Comparison of ENCODE assay signal across 30 cellular contexts in genomic region chr12:131983554-131983953, GRCh38.
"Had no signal": no experiment of that assay in that cellular context is flagged by ENCODE, and none has a peak within 500 bp of the region (broad histone marks: within the 10 kb centered on the region; RNA-seq: fewer than 3 reads in every experiment).

No MANE protein-coding gene starts in this region.

- ATAC-seq: left colon; natural killer cell; right cardiac atrium; sciatic nerve; stimulated activated naive B cell treated with anti-CD40 and anti-IgM and Interleukin-4, amounts not matched to agents 10 μg/mL and 1 μg/mL and 100 μg/mL, for 72 hours; stimulated activated naive CD8-positive, alpha-beta T cell treated with anti-CD3 and anti-CD28 coated beads, Interleukin-15, Interleukin-2, amounts not matched to agents 100 U/mL and 50 U/mL, for 24 hours had no signal

- H3K27me3 ChIP-seq: neural progenitor cell, pancreas, stomach, testis, tibial nerve, uterus had no signal

- H3K9me3 ChIP-seq: left ventricle myocardium inferior, pancreas, prostate gland, stomach, testis, tibial nerve, uterus had no signal

- H3K27ac Mint-ChIP-seq: mesothelial cell of epicardium; nephron progenitor cell; neural progenitor cell; stimulated activated naive B cell treated with anti-CD40 and anti-IgM and Interleukin-4, amounts not matched to agents 10 μg/mL and 1 μg/mL and 100 μg/mL, for 72 hours; type B pancreatic cell had no signal

- H3K36me3 ChIP-seq: uterus had no signal

- H3K27me3 Mint-ChIP-seq: naive B cell; stimulated activated naive B cell treated with anti-CD40 and anti-IgM and Interleukin-4, amounts not matched to agents 10 μg/mL and 1 μg/mL and 100 μg/mL, for 72 hours; type B pancreatic cell had no signal

- H3K9me3 Mint-ChIP-seq: immature natural killer cell; mesothelial cell of epicardium; naive B cell; natural killer cell; nephron progenitor cell; neural progenitor cell; stimulated activated naive B cell treated with anti-CD40 and anti-IgM and Interleukin-4, amounts not matched to agents 10 μg/mL and 1 μg/mL and 100 μg/mL, for 72 hours; type B pancreatic cell had no signal

- H3K9ac ChIP-seq: neural progenitor cell had no signal

- H3K4me3 ChIP-seq: left ventricle myocardium inferior, lung, neural progenitor cell, pancreas, prostate gland, skin epidermis, stomach, testis, tibial nerve, uterus had no signal

- H3K27ac ChIP-seq: left ventricle myocardium inferior, neural progenitor cell, pancreas, prostate gland, skin epidermis, stomach, testis, tibial nerve, uterus had no signal

- H3K4me1 ChIP-seq: left ventricle myocardium inferior, pancreas, prostate gland, tibial nerve, uterus had no signal

- H3K4me2 ChIP-seq: neural progenitor cell had no signal

- DNase-seq: hypothalamus; immature natural killer cell; kidney; left colon; left ventricle myocardium inferior; mesendoderm; naive B cell; natural killer cell; nephron progenitor cell; pancreas; posterior cingulate gyrus; retina; right cardiac atrium; stimulated activated CD4-positive, alpha-beta T cell treated with anti-CD3 and anti-CD28 coated beads, Interleukin-12 subunit alpha, Interleukin-12 subunit beta, amount 100 ng/mL, for 4 hours; stimulated activated CD4-positive, alpha-beta T cell treated with anti-CD3 and anti-CD28 coated beads, Interleukin-15, amount 100 ng/mL, for 24 hours; stimulated activated CD4-positive, alpha-beta T cell treated with anti-CD3 and anti-CD28 coated beads, Interleukin-2, amount 100 ng/mL, for 24 hours; stimulated activated CD4-positive, alpha-beta T cell treated with anti-CD3 and anti-CD28 coated beads, Interleukin-4, amount 100 ng/mL, for 1 hour; stimulated activated naive B cell treated with anti-CD40 and anti-IgM and Interleukin-4, amounts not matched to agents 10 μg/mL and 1 μg/mL and 100 μg/mL, for 72 hours; stimulated activated naive CD8-positive, alpha-beta T cell treated with anti-CD3 and anti-CD28 coated beads, Interleukin-15, Interleukin-2, amounts not matched to agents 100 U/mL and 50 U/mL, for 24 hours; stomach; uterus had no signal

- H3K4me3 Mint-ChIP-seq: immature natural killer cell; mesothelial cell of epicardium; naive B cell; natural killer cell; nephron progenitor cell; neural progenitor cell; stimulated activated naive B cell treated with anti-CD40 and anti-IgM and Interleukin-4, amounts not matched to agents 10 μg/mL and 1 μg/mL and 100 μg/mL, for 72 hours; type B pancreatic cell had no signal

- H3K4me1 Mint-ChIP-seq: mesothelial cell of epicardium had no signal
